Comparison of ENCODE assay signal across 8 cellular contexts in the genomic region with DNA sequence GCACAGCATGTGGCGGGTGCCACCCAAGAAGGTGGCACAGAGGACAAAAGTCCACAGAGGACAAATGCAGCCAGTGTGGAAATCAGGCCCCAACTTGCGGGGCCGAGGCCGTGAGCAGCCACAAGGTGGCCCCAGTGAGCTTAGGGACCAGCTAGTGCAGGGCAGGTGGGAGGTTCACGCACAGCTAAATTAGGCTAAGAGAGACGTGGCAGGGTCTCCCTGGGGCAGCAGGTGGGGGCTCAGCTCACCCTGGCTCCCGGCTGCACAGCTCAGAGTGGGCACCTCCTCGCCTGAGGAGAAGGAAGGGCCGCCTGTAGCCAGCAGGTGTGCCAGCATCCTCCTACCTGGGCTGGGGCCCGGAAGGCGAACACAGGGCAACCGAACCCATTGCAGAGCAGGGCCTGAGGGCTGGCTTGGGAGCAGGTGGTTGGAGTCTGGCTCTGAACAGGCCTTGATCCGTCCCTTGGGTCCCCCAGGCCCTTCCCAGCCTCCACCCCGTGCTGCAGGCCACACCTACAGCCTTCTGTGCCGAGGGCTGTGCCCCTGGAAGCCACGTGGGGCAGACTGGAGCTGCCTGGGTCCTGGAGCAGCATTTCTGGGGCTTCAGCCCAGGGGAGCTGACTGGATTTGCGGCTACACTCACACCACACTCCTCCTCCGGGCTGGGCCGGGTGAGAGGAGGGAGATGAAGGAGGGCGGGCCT. TPM values are rescaled to one million over a fixed set of nuclear protein-coding genes. Genes with fewer than 3 reads are reported as not detected.
DNase-seq lines count a peak whose midpoint lies in the region; ATAC-seq and TF ChIP-seq lines count a peak whose summit lies in the region.

No MANE protein-coding gene starts in this region.

- H3K9me3 Mint-ChIP-seq in GM23338, result peaks cover 5% of the 10 kb centered on the region

- H3K9me2 ChIP-seq in GM23338 (ENCODE audit: insufficient read depth), result 0 out of 2 replicates have a peak, but pooled peaks cover 6% of the 10 kb centered on the region

- H3K9me3 ChIP-seq in mesodermal cell (ENCODE audit: control insufficient read depth, low read length), result no peaks in the 10 kb centered on the region

- peaks cover 9% of the 10 kb centered on the region for H3K27me3 Mint-ChIP-seq in GM23338 (ENCODE audit: insufficient read depth, low read depth, poor library complexity)

- H3K27ac ChIP-seq in GM23338 (ENCODE audit: low read depth) (no peak overlapping the region), mesodermal cell (ENCODE audit: low read depth, low read length, severe bottlenecking) (peak overlapping the region; percentile 49)

- 35 to 43% methylated on average over 13 to 19 of the region's 20 CpGs for WGBS in mesodermal cell (ENCODE audit: insufficient coverage in 2 of 2), 2 experiments

- H3K36me3 ChIP-seq in GM23338 (ENCODE audit: insufficient read depth), result no peaks in the 10 kb centered on the region
- no peaks in the 10 kb centered on the region for H3K36me3 ChIP-seq in mesodermal cell (ENCODE audit: control insufficient read depth, insufficient read depth, low read length)

- no peaks in the 10 kb centered on the region; the same call in 2 of the 3 replicates for H3K36me3 Mint-ChIP-seq in GM23338 (ENCODE audit: low read depth)

- H3K4me1 Mint-ChIP-seq in GM23338, result peaks cover 9% of the 10 kb centered on the region

- H3K4me3 ChIP-seq in GM23338 (no peak overlapping the region), mesodermal cell (ENCODE audit: extremely low read depth, insufficient read depth, low read length, poor library complexity, severe bottlenecking) (no peak overlapping the region)

- H2AFZ ChIP-seq in GM23338, result peak overlapping the region; percentile 92

- no peaks in the 10 kb centered on the region for H3K79me2 ChIP-seq in GM23338 (replicated peaks; ENCODE audit: insufficient read depth)

- DNase-seq in AML-193 (lab: John Stamatoyannopoulos, UW), result peak; percentile 42 to 67
- DNase-seq in GM23338 (ENCODE audit: low spot score), result peak; percentile 82
- DNase-seq in NCI-H526 (lab: John Stamatoyannopoulos, UW), result peak; percentile 73 to 91
- peak; percentile 82 for DNase-seq in activated CD4-positive, alpha-beta T cell treated with anti-CD3 and anti-CD28 coated beads, Interleukin-2, amount 50 U/mL, for 1 hour
- peak; percentile 47 to 61 for DNase-seq in dermis microvascular lymphatic vessel endothelial cell (ENCODE audit: low read depth in 2 of 2)
- DNase-seq in stimulated activated CD8-positive, alpha-beta memory T cell treated with anti-CD3 and anti-CD28 coated beads, Interleukin-4, amount 100 ng/mL, for 1 hour (ENCODE audit: low read depth in 2 of 2, low spot score in 1 of 2), result peak; percentile 40 to 49

- H3K27ac Mint-ChIP-seq in GM23338, result peak overlapping the region; percentile 31; the same call in 1 of the 2 replicates

- peak; percentile 88 to 90 for TF ChIP-seq CTCF in GM23338 (conservative IDR thresholded peaks at IDR 0.05; ENCODE audit: low read depth in 2 of 2)

- H3K27me3 ChIP-seq in GM23338 (ENCODE audit: insufficient read depth), result no peaks in the 10 kb centered on the region

- peak overlapping the region; percentile 26; the same call in 1 of the 3 replicates for H3K4me3 Mint-ChIP-seq in GM23338

- H3K4me1 ChIP-seq in GM23338 (ENCODE audit: insufficient read depth), result no peaks in the 10 kb centered on the region
- H3K4me1 ChIP-seq in mesodermal cell (ENCODE audit: control insufficient read depth, insufficient read depth, low read length, poor library complexity, severe bottlenecking), result peaks cover 6% of the 10 kb centered on the region

- peak; percentile 94 for ATAC-seq in GM23338
- ATAC-seq in HG02571 (IDR thresholded peaks at IDR 0.05; ENCODE audit: unreplicated experiment), result no peak

- H3K4me2 ChIP-seq in GM23338, result peak overlapping the region; percentile 60; the same call in 1 of the 2 replicates

- H4K20me1 ChIP-seq in GM23338 (replicated peaks; ENCODE audit: insufficient read depth), result no peaks in the 10 kb centered on the region

- peaks cover 2% of the 10 kb centered on the region; the same call in 1 of the 2 replicates for H3F3A ChIP-seq in GM23338 (replicated peaks; ENCODE audit: low read depth)

TF ChIP-seq in GM23338, 12 proteins besides CTCF, POLR2A, EP300 and RAD21:
- no peak for TF ChIP-seq NANOG (IDR thresholded peaks at IDR 0.05; ENCODE audit: borderline replicate concordance)
- no peak for TF ChIP-seq ZNF331 (CRISPR knock-in tag; IDR thresholded peaks at IDR 0.05; ENCODE audit: low read depth)
- no peak for TF ChIP-seq ZNF462 (CRISPR knock-in tag; IDR thresholded peaks at IDR 0.05)
TF ChIP-seq in GM23338: peak in this region for 0.

RNA-seq across cellular contexts. Expression of gene CELSR1, which starts 26.1 kb away (rescaled TPM):
- total RNA-seq in GM23338 (2014; rRNA removed; shearing (Covaris generic)), result 20.4 and 21.0 TPM in 2 replicates
- polyA plus RNA-seq in GM23338 (2016; fragmentation: Nextera tagmentation; extraction: Ambion mirVana), result 4.8 and 6.1 TPM in 2 replicates
- total RNA-seq in dermis microvascular lymphatic vessel endothelial cell, result 18.6 and 52.2 TPM in 2 replicates
- 6.8 TPM for polyA plus RNA-seq in mesodermal cell (2013, experiment 1 of 2)
- 5.1 TPM for polyA plus RNA-seq in mesodermal cell (2013, experiment 2 of 2)

RNA-seq across cellular contexts. Expression of gene GRAMD4, which starts 56.7 kb away (rescaled TPM):
- total RNA-seq in GM23338 (2014; rRNA removed; shearing (Covaris generic)), result 19.7 and 81.8 TPM in 2 replicates
- polyA plus RNA-seq in GM23338 (2016; fragmentation: Nextera tagmentation; extraction: Ambion mirVana), result 2.7 and 3.1 TPM in 2 replicates
- total RNA-seq in dermis microvascular lymphatic vessel endothelial cell, result 30.9 and 50.4 TPM in 2 replicates
- 21.6 TPM for polyA plus RNA-seq in mesodermal cell (2013, experiment 1 of 2)
- polyA plus RNA-seq in mesodermal cell (2013, experiment 2 of 2), result 26.5 TPM
